Comparison of ENCODE assay signal across 1 cellular context in the genomic region with DNA sequence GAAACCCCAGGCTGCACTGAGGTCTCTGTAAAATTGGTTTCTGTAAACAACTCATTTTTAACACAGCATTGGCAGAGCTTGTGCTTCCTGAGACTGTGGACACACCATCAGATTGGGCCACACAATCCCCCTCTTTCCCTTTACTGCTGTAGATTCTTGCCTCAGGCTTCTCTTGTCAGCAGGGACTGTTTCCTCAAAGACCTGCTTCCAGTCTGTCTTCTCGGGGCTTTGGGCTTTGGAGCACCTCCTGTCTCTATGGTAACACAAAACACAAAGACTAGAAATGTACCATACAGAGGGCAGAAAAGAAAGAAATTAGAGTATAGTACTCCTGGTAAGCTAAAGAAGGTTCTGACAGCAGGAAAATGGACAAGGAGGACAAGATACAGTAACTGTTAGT.
TF ChIP-seq lines count a peak whose summit lies in the region.

No MANE protein-coding gene starts in this region.

TF ChIP-seq in GM23338, 12 proteins besides CTCF, POLR2A, EP300 and RAD21 (continued from another document):
- TF ChIP-seq, protein P1, sequence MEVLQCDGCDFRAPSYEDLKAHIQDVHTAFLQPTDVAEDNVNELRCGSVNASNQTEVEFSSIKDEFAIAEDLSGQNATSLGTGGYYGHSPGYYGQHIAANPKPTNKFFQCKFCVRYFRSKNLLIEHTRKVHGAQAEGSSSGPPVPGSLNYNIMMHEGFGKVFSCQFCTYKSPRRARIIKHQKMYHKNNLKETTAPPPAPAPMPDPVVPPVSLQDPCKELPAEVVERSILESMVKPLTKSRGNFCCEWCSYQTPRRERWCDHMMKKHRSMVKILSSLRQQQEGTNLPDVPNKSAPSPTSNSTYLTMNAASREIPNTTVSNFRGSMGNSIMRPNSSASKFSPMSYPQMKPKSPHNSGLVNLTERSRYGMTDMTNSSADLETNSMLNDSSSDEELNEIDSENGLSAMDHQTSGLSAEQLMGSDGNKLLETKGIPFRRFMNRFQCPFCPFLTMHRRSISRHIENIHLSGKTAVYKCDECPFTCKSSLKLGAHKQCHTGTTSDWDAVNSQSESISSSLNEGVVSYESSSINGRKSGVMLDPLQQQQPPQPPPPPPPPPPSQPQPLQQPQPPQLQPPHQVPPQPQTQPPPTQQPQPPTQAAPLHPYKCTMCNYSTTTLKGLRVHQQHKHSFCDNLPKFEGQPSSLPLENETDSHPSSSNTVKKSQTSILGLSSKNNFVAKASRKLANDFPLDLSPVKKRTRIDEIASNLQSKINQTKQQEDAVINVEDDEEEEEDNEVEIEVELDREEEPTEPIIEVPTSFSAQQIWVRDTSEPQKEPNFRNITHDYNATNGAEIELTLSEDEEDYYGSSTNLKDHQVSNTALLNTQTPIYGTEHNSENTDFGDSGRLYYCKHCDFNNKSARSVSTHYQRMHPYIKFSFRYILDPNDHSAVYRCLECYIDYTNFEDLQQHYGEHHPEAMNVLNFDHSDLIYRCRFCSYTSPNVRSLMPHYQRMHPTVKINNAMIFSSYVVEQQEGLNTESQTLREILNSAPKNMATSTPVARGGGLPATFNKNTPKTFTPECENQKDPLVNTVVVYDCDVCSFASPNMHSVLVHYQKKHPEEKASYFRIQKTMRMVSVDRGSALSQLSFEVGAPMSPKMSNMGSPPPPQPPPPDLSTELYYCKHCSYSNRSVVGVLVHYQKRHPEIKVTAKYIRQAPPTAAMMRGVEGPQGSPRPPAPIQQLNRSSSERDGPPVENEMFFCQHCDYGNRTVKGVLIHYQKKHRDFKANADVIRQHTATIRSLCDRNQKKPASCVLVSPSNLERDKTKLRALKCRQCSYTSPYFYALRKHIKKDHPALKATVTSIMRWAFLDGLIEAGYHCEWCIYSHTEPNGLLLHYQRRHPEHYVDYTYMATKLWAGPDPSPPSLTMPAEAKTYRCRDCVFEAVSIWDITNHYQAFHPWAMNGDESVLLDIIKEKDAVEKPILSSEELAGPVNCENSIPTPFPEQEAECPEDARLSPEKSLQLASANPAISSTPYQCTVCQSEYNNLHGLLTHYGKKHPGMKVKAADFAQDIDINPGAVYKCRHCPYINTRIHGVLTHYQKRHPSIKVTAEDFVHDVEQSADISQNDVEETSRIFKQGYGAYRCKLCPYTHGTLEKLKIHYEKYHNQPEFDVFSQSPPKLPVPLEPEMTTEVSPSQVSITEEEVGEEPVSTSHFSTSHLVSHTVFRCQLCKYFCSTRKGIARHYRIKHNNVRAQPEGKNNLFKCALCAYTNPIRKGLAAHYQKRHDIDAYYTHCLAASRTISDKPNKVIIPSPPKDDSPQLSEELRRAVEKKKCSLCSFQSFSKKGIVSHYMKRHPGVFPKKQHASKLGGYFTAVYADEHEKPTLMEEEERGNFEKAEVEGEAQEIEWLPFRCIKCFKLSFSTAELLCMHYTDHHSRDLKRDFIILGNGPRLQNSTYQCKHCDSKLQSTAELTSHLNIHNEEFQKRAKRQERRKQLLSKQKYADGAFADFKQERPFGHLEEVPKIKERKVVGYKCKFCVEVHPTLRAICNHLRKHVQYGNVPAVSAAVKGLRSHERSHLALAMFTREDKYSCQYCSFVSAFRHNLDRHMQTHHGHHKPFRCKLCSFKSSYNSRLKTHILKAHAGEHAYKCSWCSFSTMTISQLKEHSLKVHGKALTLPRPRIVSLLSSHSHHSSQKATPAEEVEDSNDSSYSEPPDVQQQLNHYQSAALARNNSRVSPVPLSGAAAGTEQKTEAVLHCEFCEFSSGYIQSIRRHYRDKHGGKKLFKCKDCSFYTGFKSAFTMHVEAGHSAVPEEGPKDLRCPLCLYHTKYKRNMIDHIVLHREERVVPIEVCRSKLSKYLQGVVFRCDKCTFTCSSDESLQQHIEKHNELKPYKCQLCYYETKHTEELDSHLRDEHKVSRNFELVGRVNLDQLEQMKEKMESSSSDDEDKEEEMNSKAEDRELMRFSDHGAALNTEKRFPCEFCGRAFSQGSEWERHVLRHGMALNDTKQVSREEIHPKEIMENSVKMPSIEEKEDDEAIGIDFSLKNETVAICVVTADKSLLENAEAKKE (CRISPR knock-in tag; IDR thresholded peaks at IDR 0.05) = no peak
